In the genomic region with DNA sequence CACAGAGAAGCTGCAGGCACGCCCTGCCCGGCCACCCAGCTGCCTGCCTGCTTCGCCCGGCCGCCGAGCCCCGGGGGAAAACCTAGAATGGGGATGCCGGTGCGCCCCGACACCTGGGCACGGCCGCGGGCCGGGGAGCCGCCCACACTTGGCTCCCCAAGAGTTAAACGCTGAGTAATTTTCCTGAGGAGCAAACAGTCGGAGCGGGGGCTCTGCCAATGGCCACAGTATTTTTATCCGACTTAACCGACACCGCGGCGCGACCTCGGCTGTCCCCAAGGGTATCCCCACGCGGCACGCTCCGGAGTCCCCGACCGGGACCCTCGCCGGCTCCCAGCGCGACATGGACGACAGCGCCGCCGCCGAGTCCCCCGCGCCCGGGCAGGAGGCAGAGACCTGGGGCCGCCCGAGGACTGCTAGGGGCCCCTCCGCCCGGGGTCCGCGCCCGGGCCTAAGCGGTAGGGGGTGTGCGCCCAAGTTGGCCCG, we compare ENCODE assay signal across 8 cellular contexts. TPM values are rescaled to one million over a fixed set of nuclear protein-coding genes. Genes with fewer than 3 reads are reported as not detected.
DNase-seq lines count a peak whose midpoint lies in the region; ATAC-seq and TF ChIP-seq lines count a peak whose summit lies in the region.

No MANE protein-coding gene starts in this region.

- peak; percentile 63 for DNase-seq in D341Med (ENCODE audit: low spot score)
- peak; percentile 37 for DNase-seq in HK-2 (ENCODE audit: unreplicated experiment)
- peak; percentile 61 for DNase-seq in activated CD8-positive, alpha-beta memory T cell treated with anti-CD3 and anti-CD28 coated beads, Interleukin-2, amount 10 ng/mL, durations not matched to agents 7 days and 5 days
- DNase-seq in fibroblast of villous mesenchyme (ENCODE audit: low read depth), result no peak
- peak in 3 of 5 donors; percentile 22 to 50 (median 33) for DNase-seq in ovary
- DNase-seq in NOMO-1 (lab: John Stamatoyannopoulos, UW; ENCODE audit: unreplicated experiment in 2 of 2), result no peak
- no peak for DNase-seq in AG20443 (ENCODE audit: low spot score)

- CTCF ChIA-PET in activated CD8-positive, alpha-beta memory T cell treated with anti-CD3 and anti-CD28 coated beads, Interleukin-2, amount 10 ng/mL, durations not matched to agents 7 days and 5 days (lab: Charles Lee), result interaction anchor here (1.0 to 1.6 kb wide), 9 partner anchors 10 to 88 kb away, joined by 3 to 7 read pairs (median 4); no protein-coding TSS in a partner anchor

- peak overlapping the region; percentile 79 for H3K4me3 Mint-ChIP-seq in activated CD8-positive, alpha-beta memory T cell treated with anti-CD3 and anti-CD28 coated beads, Interleukin-2, amount 10 ng/mL, durations not matched to agents 7 days and 5 days

- H3K27ac ChIP-seq in ovary, result peak overlapping the region; percentile 16 to 19

- peaks cover 46% of the 10 kb centered on the region for H3K4me1 Mint-ChIP-seq in activated CD8-positive, alpha-beta memory T cell treated with anti-CD3 and anti-CD28 coated beads, Interleukin-2, amount 10 ng/mL, durations not matched to agents 7 days and 5 days

- H3K36me3 ChIP-seq in ovary, result no peaks in the 10 kb centered on the region

- peaks cover 19% of the 10 kb centered on the region for H3K36me3 Mint-ChIP-seq in activated CD8-positive, alpha-beta memory T cell treated with anti-CD3 and anti-CD28 coated beads, Interleukin-2, amount 10 ng/mL, durations not matched to agents 7 days and 5 days

- WGBS in ovary, 3 donors, result 0 to 1% (median 0%) methylated on average over 24 to 53 of the region's 53 CpGs

- H3K4me1 ChIP-seq in ovary (ENCODE audit: insufficient read depth), result peaks cover 5% of the 10 kb centered on the region

- H3K9me3 ChIP-seq in ovary, result no peaks in the 10 kb centered on the region

- H3K4me3 ChIP-seq in fibroblast of villous mesenchyme (ENCODE audit: low read depth, low read length) (peak overlapping the region; percentile 79), ovary (peak overlapping the region; percentile 92)

- H3K9me3 Mint-ChIP-seq in activated CD8-positive, alpha-beta memory T cell treated with anti-CD3 and anti-CD28 coated beads, Interleukin-2, amount 10 ng/mL, durations not matched to agents 7 days and 5 days (ENCODE audit: low read depth), result no peaks in the 10 kb centered on the region

- ATAC-seq in GM21381 (IDR thresholded peaks at IDR 0.05; ENCODE audit: unreplicated experiment), result peak; percentile 27
- peak; percentile 17 for ATAC-seq in activated CD8-positive, alpha-beta memory T cell treated with anti-CD3 and anti-CD28 coated beads, Interleukin-2, amount 10 ng/mL, durations not matched to agents 7 days and 5 days

- H3K27ac Mint-ChIP-seq in activated CD8-positive, alpha-beta memory T cell treated with anti-CD3 and anti-CD28 coated beads, Interleukin-2, amount 10 ng/mL, durations not matched to agents 7 days and 5 days, result peak overlapping the region; percentile 71

- peaks cover 4% of the 10 kb centered on the region for H3K27me3 Mint-ChIP-seq in activated CD8-positive, alpha-beta memory T cell treated with anti-CD3 and anti-CD28 coated beads, Interleukin-2, amount 10 ng/mL, durations not matched to agents 7 days and 5 days

- H3K27me3 ChIP-seq in ovary, result no peaks in the 10 kb centered on the region

- intact Hi-C loops in ovary (cut with DNase I), result loop anchor here in 1 of 4 donors (10.0 kb wide), 1 partner anchor 449 kb away; a partner anchor contains a TSS

- no peak for TF ChIP-seq EP300 in ovary (IDR thresholded peaks at IDR 0.05)

- TF ChIP-seq CTCF in fibroblast of villous mesenchyme (IDR thresholded peaks at IDR 0.05; ENCODE audit: insufficient read depth, low read depth, low read length), result no peak
- TF ChIP-seq CTCF in ovary (IDR thresholded peaks at IDR 0.05), result no peak

- TF ChIP-seq POLR2A in ovary (IDR thresholded peaks at IDR 0.05), result no peak

RNA-seq across cellular contexts. Expression of a gene that starts 0.6 kb away (rescaled TPM):
- 100 to 1,000 TPM in 1 of 2 experiments, 10 to 100 TPM in 1; 90.0 to 115 TPM for total RNA-seq in activated CD8-positive, alpha-beta memory T cell treated with anti-CD3 and anti-CD28 coated beads, Interleukin-2, amount 10 ng/mL, durations not matched to agents 7 days and 5 days
- total RNA-seq in fibroblast of villous mesenchyme (22.5 and 37.6 TPM in 2 replicates), ovary (10 to 100 TPM; 23.9 to 70.8 (median 27.7) TPM)
- polyA plus RNA-seq in ovary, result 10 to 100 TPM; 24.7 to 47.3 TPM

Comparison
In these comparisons a context has a peak if more than half of its experiments do, and no peak if none do; other contexts are left out.
1. DNase-seq: peak in D341Med (single experiment), HK-2 (single experiment), activated CD8-positive, alpha-beta memory T cell treated with anti-CD3 and anti-CD28 coated beads, Interleukin-2, amount 10 ng/mL, durations not matched to agents 7 days and 5 days (single experiment) and ovary (3 of 5); none in fibroblast of villous mesenchyme (single experiment), NOMO-1 (0 of 2) and AG20443 (single experiment).